Comparison of ENCODE assay signal across 28 cellular contexts in genomic region chr16:11422381-11423314, GRCh38.
"Had no signal": no experiment of that assay in that cellular context is flagged by ENCODE, and none has a peak within 500 bp of the region (broad histone marks: within the 10 kb centered on the region; RNA-seq: fewer than 3 reads in every experiment).

No MANE protein-coding gene starts in this region.

- FAIRE-seq: endometrium, keratinocyte, urothelium cell line had no signal

- H3K9me3 Mint-ChIP-seq: memory B cell; mesothelial cell of epicardium; stimulated activated naive B cell treated with anti-CD40 and anti-IgM and Interleukin-4, amounts not matched to agents 10 μg/mL and 1 μg/mL and 100 μg/mL, for 72 hours had no signal

- H3K9me3 ChIP-seq: esophagus squamous epithelium, left ventricle myocardium inferior, lower lobe of right lung, psoas muscle, right lobe of liver, spleen, stomach, thoracic aorta had no signal

- H3K27ac Mint-ChIP-seq: memory B cell, mesothelial cell of epicardium, nephron had no signal

- H3K27ac ChIP-seq: epithelial cell of prostate, esophagus squamous epithelium, gastroesophageal sphincter, left ventricle myocardium inferior, lower lobe of right lung, psoas muscle, right lobe of liver, spleen, stomach, thoracic aorta had no signal

- H3K4me3 Mint-ChIP-seq: memory B cell, mesothelial cell of epicardium, nephron had no signal

- H3K36me3 ChIP-seq: esophagus squamous epithelium, gastroesophageal sphincter, left ventricle myocardium inferior, lower lobe of right lung, right lobe of liver, stomach, thoracic aorta had no signal

- H3K27me3 ChIP-seq: esophagus squamous epithelium, right lobe of liver, stomach had no signal

- H3K4me1 ChIP-seq: esophagus squamous epithelium, gastroesophageal sphincter, lower lobe of right lung, psoas muscle, right lobe of liver, stomach had no signal

- H3K4me1 Mint-ChIP-seq: mesothelial cell of epicardium, nephron had no signal

- H3K4me3 ChIP-seq: esophagus squamous epithelium, gastroesophageal sphincter, left ventricle myocardium inferior, lower lobe of right lung, psoas muscle, right lobe of liver, spleen, stomach, thoracic aorta had no signal

- DNase-seq: cortex of kidney; effector memory CD4-positive, alpha-beta T cell; esophagus squamous epithelium; foreskin fibroblast; glutamatergic neuron; left cardiac atrium; left ventricle myocardium inferior; lower lobe of right lung; psoas muscle; retina; spleen; stimulated activated CD4-positive, alpha-beta T cell treated with anti-CD3 and anti-CD28 coated beads, Interleukin-15, amount 100 ng/mL, for 24 hours; stimulated activated CD4-positive, alpha-beta T cell treated with anti-CD3 and anti-CD28 coated beads, Interleukin-2, amount 100 ng/mL, for 24 hours; stimulated activated CD4-positive, alpha-beta T cell treated with anti-CD3 and anti-CD28 coated beads, Interleukin-4, amount 100 ng/mL, for 4 hours; stomach; substantia nigra; trophoblast cell had no signal

- H3K27me3 Mint-ChIP-seq: stimulated activated naive B cell treated with anti-CD40 and anti-IgM and Interleukin-4, amounts not matched to agents 10 μg/mL and 1 μg/mL and 100 μg/mL, for 72 hours had no signal

- ATAC-seq: gastroesophageal sphincter, left cardiac atrium, psoas muscle had no signal
